ENCODE assay signal across 8 cellular contexts in the genomic region with DNA sequence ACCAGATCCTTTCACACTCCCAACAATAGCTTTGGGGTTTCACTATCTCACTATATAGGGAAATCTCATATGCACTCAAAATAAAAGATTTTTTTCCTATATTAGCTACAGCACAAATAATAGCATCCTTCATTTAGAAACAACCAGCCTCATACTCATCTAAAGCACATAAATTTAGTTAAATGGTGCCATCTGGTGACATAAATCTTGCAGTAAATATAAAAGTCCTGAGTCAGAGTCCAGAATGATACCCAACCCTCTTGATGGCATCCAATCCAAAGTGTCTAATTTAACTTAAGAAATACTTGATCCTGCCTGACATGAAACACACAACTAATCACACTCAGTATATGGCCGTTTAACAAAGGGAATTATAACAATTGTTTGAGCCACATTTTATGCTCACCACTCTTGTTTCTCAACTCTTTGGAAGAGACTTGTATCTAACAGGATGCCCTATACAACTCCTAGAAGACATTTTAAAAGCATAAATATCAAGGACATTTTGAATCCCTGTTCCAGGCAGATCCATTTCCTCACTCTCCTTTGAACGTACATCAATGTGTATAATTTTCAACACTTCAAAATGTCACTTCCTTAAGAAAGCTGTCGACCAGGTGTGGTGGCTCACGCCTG. TPM values are rescaled to one million over a fixed set of nuclear protein-coding genes. Genes with fewer than 3 reads are reported as not detected.
DNase-seq lines count a peak whose midpoint lies in the region; ATAC-seq, FAIRE-seq and TF ChIP-seq lines count a peak whose summit lies in the region.

No MANE protein-coding gene starts in this region.

- peak; percentile 73 for ATAC-seq in GM19351 (IDR thresholded peaks at IDR 0.05; ENCODE audit: unreplicated experiment)
- ATAC-seq in HG03460 (IDR thresholded peaks at IDR 0.05; ENCODE audit: unreplicated experiment): no peak

- no peak for TF ChIP-seq POLR2A in GM12891 (IDR thresholded peaks at IDR 0.05; ENCODE audit: low read depth, low read length)

- no peak for FAIRE-seq in GM12891 (lab: Jason Lieb, UNC)

- TF ChIP-seq CTCF in AG09319 (IDR thresholded peaks at IDR 0.05; ENCODE audit: low read depth, low read length): peak; percentile 24

- peak; percentile 4 for DNase-seq in AG09319 (ENCODE audit: extremely low read depth, low read depth)
- peak; percentile 21 for DNase-seq in NCI-H2171 (lab: John Stamatoyannopoulos, UW)
- DNase-seq in dermis blood vessel endothelial cell: peak; percentile 21
- DNase-seq in retina: peak; percentile 5
- DNase-seq in GM12891 (ENCODE audit: insufficient read length, low spot score): no peak
- DNase-seq in DMS79 treated with DMSO at 0.1 percent for 48 hours (lab: John Stamatoyannopoulos, UW): no peak

TF ChIP-seq in GM12891, 5 proteins besides CTCF, POLR2A, EP300 and RAD21:
- TF ChIP-seq TAF1 (IDR thresholded peaks at IDR 0.05; ENCODE audit: low read depth, low read length) (no peak), SPI1 (IDR thresholded peaks at IDR 0.05; ENCODE audit: low read depth, low read length) (no peak), PAX5 (IDR thresholded peaks at IDR 0.05; ENCODE audit: insufficient read depth, low read length, severe bottlenecking) (no peak)

RNA-seq across cellular contexts. Expression of a gene that starts 36.2 kb away (rescaled TPM):
- 0.17 and 0.51 TPM in 2 replicates for total RNA-seq in dermis blood vessel endothelial cell
- 0.26 TPM for polyA plus RNA-seq in GM12891 (2012; ENCODE audit: low read depth, missing spikeins)

RNA-seq across cellular contexts. Expression of a gene that starts 37.4 kb away (rescaled TPM):
- 55.8 and 69.4 TPM in 2 replicates for total RNA-seq in dermis blood vessel endothelial cell
- polyA plus RNA-seq in GM12891 (2012; ENCODE audit: low read depth, missing spikeins): 40.9 TPM

RNA-seq across cellular contexts. Expression of a gene that starts 56.8 kb away (rescaled TPM):
- 35.1 and 35.5 TPM in 2 replicates for total RNA-seq in dermis blood vessel endothelial cell
- polyA plus RNA-seq in GM12891 (2012; ENCODE audit: low read depth, missing spikeins): 70.7 TPM

Comparison
In these comparisons a context has a peak if more than half of its experiments do, and no peak if none do; other contexts are left out.
1. DNase-seq: peak in AG09319 (single experiment), NCI-H2171 (single experiment), dermis blood vessel endothelial cell (single experiment) and retina (single experiment); none in GM12891 (single experiment) and DMS79 treated with DMSO at 0.1 percent for 48 hours (single experiment).